ENCODE assay signal across 16 cellular contexts in the genomic region with DNA sequence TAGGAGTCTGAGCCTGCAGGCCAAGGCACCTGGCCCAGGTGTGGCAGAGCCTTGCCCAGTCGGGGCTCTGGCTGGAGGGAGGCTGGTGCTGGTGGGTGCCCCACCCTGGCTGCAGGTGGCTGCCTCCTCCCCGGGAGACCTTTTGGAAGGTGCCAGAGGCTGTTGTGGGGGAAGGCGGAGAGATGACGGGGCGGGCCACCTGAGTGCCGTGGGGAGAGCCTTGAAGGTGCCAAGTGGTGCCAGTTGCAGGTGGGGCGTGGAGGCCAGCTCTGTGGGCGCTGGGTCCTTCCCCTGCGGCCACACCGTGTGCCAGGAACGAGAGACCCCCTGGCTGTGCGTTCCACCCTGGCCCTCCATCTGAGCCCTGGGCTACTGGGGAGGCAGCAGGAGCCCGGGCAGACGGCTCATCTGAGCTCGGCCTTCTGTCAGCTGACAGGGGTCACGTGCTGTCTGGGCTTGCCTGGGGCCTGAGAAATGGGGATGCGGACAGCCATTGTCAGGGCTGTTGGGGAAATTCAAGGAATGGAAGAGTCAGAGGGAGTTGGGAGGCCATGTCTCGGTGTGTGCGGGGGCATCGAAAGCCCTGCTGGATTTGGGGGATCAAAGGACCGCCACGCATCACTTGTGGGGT. TPM values are rescaled to one million over a fixed set of nuclear protein-coding genes. Genes with fewer than 3 reads are reported as not detected.
A peak's percentile ranks its signal among the peaks of the same experiment; 100 is the strongest.
DNase-seq lines count a peak whose midpoint lies in the region; ATAC-seq and TF ChIP-seq lines count a peak whose summit lies in the region.
"Had no signal": no experiment of that assay in that cellular context is flagged by ENCODE, and none has a peak within 500 bp of the region (broad histone marks: within the 10 kb centered on the region; RNA-seq: fewer than 3 reads in every experiment).

No MANE protein-coding gene starts in this region.

- H3K79me2 ChIP-seq in osteoblast (ENCODE audit: insufficient read depth, low read length) = no peaks in the 10 kb centered on the region

- no peak for TF ChIP-seq POLR2A in ovary (IDR thresholded peaks at IDR 0.05)

- no peaks in the 10 kb centered on the region for H4K20me1 ChIP-seq in BLaER1
- no peaks in the 10 kb centered on the region for H4K20me1 ChIP-seq in osteoblast (ENCODE audit: insufficient read depth, low read length)

- WGBS in ovary, 3 donors = 86 to 92% (median 86%) methylated on average over 22 of the region's 22 CpGs

- peak overlapping the region; percentile 80 for H2AFZ ChIP-seq in osteoblast (ENCODE audit: low read length)

- H3K4me3 Mint-ChIP-seq in activated CD4-positive, alpha-beta T cell treated with anti-CD3 and anti-CD28 coated beads for 36 hours = no peak overlapping the region
- H3K4me3 Mint-ChIP-seq: CD8-positive, alpha-beta memory T cell had no signal

- H3K9me3 ChIP-seq in BLaER1 (no peaks in the 10 kb centered on the region), osteoblast (ENCODE audit: low read depth, low read length) (no peaks in the 10 kb centered on the region), MG63 (no peaks in the 10 kb centered on the region), ovary (no peaks in the 10 kb centered on the region)
- H3K9me3 ChIP-seq: BE2C had no signal

- no peak overlapping the region for H3K9ac ChIP-seq in BLaER1

- POLR2A ChIA-PET in activated CD4-positive, alpha-beta T cell treated with anti-CD3 and anti-CD28 coated beads for 36 hours (lab: Charles Lee) = no interaction called here

- H3K4me1 ChIP-seq in BLaER1 (peaks cover 69% of the 10 kb centered on the region), foreskin keratinocyte (no peaks in the 10 kb centered on the region), osteoblast (ENCODE audit: insufficient read depth, low read length) (peaks cover 13% of the 10 kb centered on the region), ovary (ENCODE audit: insufficient read depth) (no peaks in the 10 kb centered on the region)
- H3K4me1 ChIP-seq: BE2C had no signal

- H3K27ac ChIP-seq in BLaER1 = peak overlapping the region; percentile 74
- no peak overlapping the region for H3K27ac ChIP-seq in foreskin keratinocyte
- no peak overlapping the region for H3K27ac ChIP-seq in osteoblast (ENCODE audit: low read depth, low read length)
- no peak overlapping the region for H3K27ac ChIP-seq in ovary
- H3K27ac ChIP-seq: SK-N-MC had no signal

- H3K27me3 ChIP-seq in BLaER1 = no peaks in the 10 kb centered on the region
- H3K27me3 ChIP-seq in foreskin keratinocyte = no peaks in the 10 kb centered on the region
- H3K27me3 ChIP-seq in osteoblast (ENCODE audit: insufficient read depth, low read length) = no peaks in the 10 kb centered on the region
- H3K27me3 ChIP-seq in MG63 = no peaks in the 10 kb centered on the region; the same call in 1 of the 2 replicates
- no peaks in the 10 kb centered on the region for H3K27me3 ChIP-seq in ovary
- H3K27me3 ChIP-seq: BE2C had no signal

- intact Hi-C loops in ovary (cut with DNase I) = no loop called here
- intact Hi-C loops in activated CD4-positive, alpha-beta T cell treated with anti-CD3 and anti-CD28 coated beads for 36 hours (cut with DNase I, micrococcal nuclease) = loop anchor here (2.0 kb wide), 2 partner anchors 21 to 47 kb away; a partner anchor contains a TSS

- CTCF ChIA-PET in activated CD4-positive, alpha-beta T cell treated with anti-CD3 and anti-CD28 coated beads for 36 hours (lab: Charles Lee) = interaction anchor here (0.9 kb wide), 1 partner anchor 681 kb away, joined by 3 read pairs; no protein-coding TSS in a partner anchor

- peak; percentile 35 for DNase-seq in HT-29 (ENCODE audit: low spot score)
- no peak for DNase-seq in foreskin keratinocyte
- DNase-seq in osteoblast (ENCODE audit: insufficient read length, low spot score, missing footprints) = peak; percentile 83
- no peak for DNase-seq in MG63
- no peak for DNase-seq in ovary
- DNase-seq in activated CD4-positive, alpha-beta T cell treated with anti-CD3 and anti-CD28 coated beads for 36 hours = no peak
- DNase-seq: ACHN; BE2C; CD8-positive, alpha-beta memory T cell; H7; NCI-H1048 had no signal

- no peak for TF ChIP-seq CTCF in foreskin keratinocyte (conservative IDR thresholded peaks at IDR 0.05)
- TF ChIP-seq CTCF in osteoblast (IDR thresholded peaks at IDR 0.05; ENCODE audit: extremely low read depth, low read depth, low read length) = no peak
- TF ChIP-seq CTCF in ovary (IDR thresholded peaks at IDR 0.05) = no peak

- peak; percentile 16 for ATAC-seq in foreskin keratinocyte
- ATAC-seq in GM18498 (IDR thresholded peaks at IDR 0.05; ENCODE audit: unreplicated experiment) = no peak
- ATAC-seq in activated CD4-positive, alpha-beta T cell treated with anti-CD3 and anti-CD28 coated beads for 36 hours = no peak

- H3K27ac Mint-ChIP-seq in activated CD4-positive, alpha-beta T cell treated with anti-CD3 and anti-CD28 coated beads for 36 hours = no peak overlapping the region

- H3K4me3 ChIP-seq in BLaER1 (no peak overlapping the region), osteoblast (ENCODE audit: insufficient read depth, low read length) (no peak overlapping the region), MG63 (no peak overlapping the region), ovary (no peak overlapping the region)
- H3K4me3 ChIP-seq: SK-N-MC had no signal

- peaks cover 12% of the 10 kb centered on the region for H3K4me1 Mint-ChIP-seq in activated CD4-positive, alpha-beta T cell treated with anti-CD3 and anti-CD28 coated beads for 36 hours

- H3K36me3 ChIP-seq in BLaER1 (no peaks in the 10 kb centered on the region), osteoblast (ENCODE audit: insufficient read depth, low read length) (no peaks in the 10 kb centered on the region), MG63 (no peaks in the 10 kb centered on the region), ovary (no peaks in the 10 kb centered on the region)
- H3K36me3 ChIP-seq: BE2C had no signal

- H3K4me2 ChIP-seq in BLaER1 (peak overlapping the region; percentile 85), osteoblast (ENCODE audit: insufficient read depth, low read length) (no peak overlapping the region)

- no peak for TF ChIP-seq EP300 in ovary (IDR thresholded peaks at IDR 0.05)

- H3K36me3 Mint-ChIP-seq in activated CD4-positive, alpha-beta T cell treated with anti-CD3 and anti-CD28 coated beads for 36 hours (ENCODE audit: low read depth) = no peaks in the 10 kb centered on the region

- no peaks in the 10 kb centered on the region for H3K9me3 Mint-ChIP-seq in activated CD4-positive, alpha-beta T cell treated with anti-CD3 and anti-CD28 coated beads for 36 hours (ENCODE audit: low read depth)
- H3K9me3 Mint-ChIP-seq: CD8-positive, alpha-beta memory T cell had no signal

- H3K27me3 Mint-ChIP-seq in activated CD4-positive, alpha-beta T cell treated with anti-CD3 and anti-CD28 coated beads for 36 hours = peaks cover 17% of the 10 kb centered on the region

RNA-seq across cellular contexts. Expression of a gene that starts 20.9 kb away (rescaled TPM):
- 16.9 and 21.3 TPM in 2 replicates for total RNA-seq in HT-29 (2014; rRNA removed; shearing (Covaris generic))
- total RNA-seq in foreskin keratinocyte (1.4 TPM in 2 replicates), osteoblast (3.6 and 5.0 TPM in 2 replicates), ovary (1 to 10 TPM; 1.5 to 6.1 (median 3.7) TPM)
- polyA plus RNA-seq in foreskin keratinocyte (1.3 and 1.5 TPM in 2 replicates), ovary (1 to 10 TPM in 1 of 2 donors, under 1 TPM in 1; 0.92 to 4.3 TPM)
- 4.2 and 4.5 TPM in 2 replicates for total RNA-seq in MG63 (2014; rRNA removed; shearing (Covaris generic); ENCODE audit: low replicate concordance)
- total RNA-seq in activated CD4-positive, alpha-beta T cell treated with anti-CD3 and anti-CD28 coated beads for 36 hours = under 1 TPM in 1 of 2 experiments, not detected in 1; 0.11 TPM

RNA-seq across cellular contexts. Expression of a gene that starts 55.8 kb away (rescaled TPM):
- not detected in 2 replicates for total RNA-seq in HT-29 (2014; rRNA removed; shearing (Covaris generic))
- total RNA-seq in foreskin keratinocyte = not detected in 2 replicates
- not detected in 2 replicates for polyA plus RNA-seq in foreskin keratinocyte
- not detected in 2 replicates for total RNA-seq in osteoblast
- not detected in 2 replicates for total RNA-seq in MG63 (2014; rRNA removed; shearing (Covaris generic); ENCODE audit: low replicate concordance)
- not detected for total RNA-seq in ovary
- not detected for polyA plus RNA-seq in ovary
- not detected for total RNA-seq in activated CD4-positive, alpha-beta T cell treated with anti-CD3 and anti-CD28 coated beads for 36 hours
- total RNA-seq: CD8-positive, alpha-beta memory T cell; Daoy; HT1080 had no signal
- polyA plus RNA-seq: CD8-positive, alpha-beta memory T cell had no signal

Comparison
In these comparisons a context has a peak if more than half of its experiments do, and no peak if none do; other contexts are left out.
1. DNase-seq: peak in HT-29 (single experiment) and osteoblast (single experiment); none in foreskin keratinocyte (0 of 2), MG63 (single experiment), ovary (0 of 5) and activated CD4-positive, alpha-beta T cell treated with anti-CD3 and anti-CD28 coated beads for 36 hours (single experiment).
2. intact Hi-C loops: an anchor here in activated CD4-positive, alpha-beta T cell treated with anti-CD3 and anti-CD28 coated beads for 36 hours (2.0 kb wide); none called in ovary.